ENCODE assay signal across 15 cellular contexts in genomic region chr17:3543453-3543852, GRCh38. TPM values are rescaled to one million over a fixed set of nuclear protein-coding genes. Genes with fewer than 3 reads are reported as not detected.
DNase-seq lines count a peak whose midpoint lies in the region; ATAC-seq and TF ChIP-seq lines count a peak whose summit lies in the region.
"Had no signal": no experiment of that assay in that cellular context is flagged by ENCODE, and none has a peak within 500 bp of the region (broad histone marks: within the 10 kb centered on the region; RNA-seq: fewer than 3 reads in every experiment).

No MANE protein-coding gene starts in this region.

- no peak overlapping the region for H3K4me3 ChIP-seq in endodermal cell (ENCODE audit: low read length)
- H3K4me3 ChIP-seq: BLaER1 had no signal

- DNase-seq in Right ventricle myocardium superior (peak; percentile 14), left cardiac atrium (no peak), endodermal cell (peak; percentile 41), middle frontal gyrus (ENCODE audit: extremely low spot score, low spot score) (peak; percentile 53), retina (peak; percentile 61), SW480 (ENCODE audit: low spot score) (no peak)
- DNase-seq: 8988T, AML-193, Caco-2, DND-41, GDM1 had no signal

- H3K36me3 ChIP-seq in endodermal cell (ENCODE audit: control insufficient read depth, insufficient read depth, low read length), result no peaks in the 10 kb centered on the region
- H3K36me3 ChIP-seq: BLaER1 had no signal

- ATAC-seq in Right ventricle myocardium superior (ENCODE audit: poor library complexity) (no peak), left cardiac atrium (no peak), HG03457 (IDR thresholded peaks at IDR 0.05; ENCODE audit: unreplicated experiment) (no peak), GM19324 (IDR thresholded peaks at IDR 0.05; ENCODE audit: low FRiP score, unreplicated experiment) (no peak)

- WGBS in endodermal cell (ENCODE audit: insufficient coverage in 1 of 2, insufficient read length in 1 of 2), 2 experiments, result 91 to 98% methylated on average over 6 to 10 of the region's 10 CpGs

- no peaks in the 10 kb centered on the region for H3K9me3 Mint-ChIP-seq in endodermal cell
- H3K9me3 Mint-ChIP-seq: CD8-positive, alpha-beta memory T cell had no signal

- no peaks in the 10 kb centered on the region for H3K36me3 Mint-ChIP-seq in endodermal cell (ENCODE audit: low read depth)
- H3K36me3 Mint-ChIP-seq: CD8-positive, alpha-beta memory T cell had no signal

- no peaks in the 10 kb centered on the region for H3K27me3 ChIP-seq in endodermal cell (ENCODE audit: control insufficient read depth, insufficient read depth, low read length, poor library complexity, severe bottlenecking)
- H3K27me3 ChIP-seq: BLaER1 had no signal

- no peak overlapping the region for H3K9ac ChIP-seq in endodermal cell (ENCODE audit: extremely low read depth, low read length, poor library complexity, severe bottlenecking)
- H3K9ac ChIP-seq: BLaER1 had no signal

- no peak overlapping the region for H3K27ac ChIP-seq in endodermal cell (ENCODE audit: low read depth, low read length)
- H3K27ac ChIP-seq: BLaER1 had no signal

- TF ChIP-seq CTCF in endodermal cell (conservative IDR thresholded peaks at IDR 0.05), result no peak

- H3K27me3 Mint-ChIP-seq in endodermal cell (ENCODE audit: insufficient read depth), result peaks cover 8% of the 10 kb centered on the region

- no peaks in the 10 kb centered on the region for H3K9me3 ChIP-seq in endodermal cell (ENCODE audit: control insufficient read depth, low read length)
- H3K9me3 ChIP-seq: BLaER1, Caco-2 had no signal

- no peak overlapping the region for H3K4me3 Mint-ChIP-seq in endodermal cell
- H3K4me3 Mint-ChIP-seq: CD8-positive, alpha-beta memory T cell had no signal

- intact Hi-C loops in Right ventricle myocardium superior (cut with DNase I) (no loop called here), left cardiac atrium (cut with DNase I) (no loop called here)

- H3K4me1 Mint-ChIP-seq in endodermal cell, result peaks cover 23% of the 10 kb centered on the region

- no peak overlapping the region for H3K27ac Mint-ChIP-seq in endodermal cell
- H3K27ac Mint-ChIP-seq: CD8-positive, alpha-beta memory T cell had no signal

- H3K4me1 ChIP-seq in endodermal cell (ENCODE audit: control insufficient read depth, insufficient read depth, low read length), result peaks cover 5% of the 10 kb centered on the region

RNA-seq across cellular contexts. Expression of gene TRPV3, which starts 14.2 kb away (rescaled TPM):
- 1.0 TPM for total RNA-seq in Right ventricle myocardium superior
- total RNA-seq in left cardiac atrium, result 1 to 10 TPM; 1.2 to 2.1 TPM
- total RNA-seq in endodermal cell, result 10 to 100 TPM in 1 of 2 donors, 1 to 10 TPM in 1; 6.2 to 11.3 TPM
- polyA plus RNA-seq in endodermal cell (2013, experiment 1 of 2), result 3.8 TPM
- polyA plus RNA-seq in endodermal cell (2013, experiment 2 of 2), result 3.8 TPM

Comparison
In these comparisons a context has a peak if more than half of its experiments do, and no peak if none do; other contexts are left out.
1. DNase-seq: peak in Right ventricle myocardium superior (single experiment), endodermal cell (single experiment), middle frontal gyrus (single experiment) and retina (single experiment); none in left cardiac atrium (single experiment) and SW480 (single experiment).